Comparison of ENCODE assay signal across 8 cellular contexts in the genomic region with DNA sequence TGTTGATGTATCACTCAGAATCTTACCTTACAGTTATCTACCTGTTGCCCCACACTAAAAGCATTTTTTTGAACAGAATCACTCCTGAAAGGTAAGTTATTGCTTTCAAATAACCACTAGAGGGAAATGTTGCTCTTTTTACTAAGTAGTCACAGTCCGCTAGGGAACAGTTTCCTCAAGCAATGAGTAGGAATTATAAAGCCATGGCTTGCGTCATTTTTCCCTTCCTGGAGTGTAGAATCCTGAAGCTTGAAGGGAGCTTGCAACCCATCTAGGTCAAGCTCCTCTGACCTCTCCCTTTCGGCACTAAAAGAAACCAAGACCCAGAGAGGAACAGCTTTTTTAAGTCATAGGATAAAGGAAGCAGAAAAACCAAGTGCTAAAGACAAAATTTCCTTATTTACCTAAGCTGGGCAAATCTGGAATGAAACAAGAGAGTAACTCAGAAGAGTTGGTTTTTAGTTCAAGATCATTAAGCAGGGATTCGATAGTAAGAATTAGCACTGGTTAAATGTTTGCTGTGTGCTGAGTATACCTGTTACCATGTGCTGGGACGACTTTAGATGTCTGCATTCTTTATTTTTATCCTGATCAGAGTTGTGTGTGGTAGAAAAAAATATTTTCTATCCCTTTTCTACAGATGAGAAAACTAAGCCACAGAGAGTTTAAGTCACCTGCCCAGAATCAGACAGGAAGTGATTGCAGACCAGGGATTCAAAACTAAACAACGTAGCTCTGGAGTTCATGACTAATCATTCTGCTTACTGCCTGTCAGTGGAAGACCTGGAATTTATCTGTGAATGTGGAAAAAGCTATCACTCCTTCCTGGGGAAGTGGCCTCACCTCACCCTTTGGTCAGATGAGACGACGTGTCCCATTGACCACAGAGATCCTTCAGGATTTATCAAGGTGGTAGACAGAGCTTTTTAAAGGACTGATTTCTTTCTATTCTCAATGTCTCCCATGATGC.
A peak's percentile ranks its signal among the peaks of the same experiment; 100 is the strongest.
DNase-seq lines count a peak whose midpoint lies in the region; ATAC-seq and TF ChIP-seq lines count a peak whose summit lies in the region.

No MANE protein-coding gene starts in this region.

- no peak for TF ChIP-seq POLR2A in heart left ventricle (IDR thresholded peaks at IDR 0.05)

- H3K27me3 Mint-ChIP-seq in activated naive CD4-positive, alpha-beta T cell treated with anti-CD3 and anti-CD28 coated beads for 36 hours (ENCODE audit: low read depth) = peaks cover 10% of the 10 kb centered on the region

- intact Hi-C loops in heart left ventricle (cut with DNase I) = loop anchor here (1.0 to 10.0 kb wide), 4 partner anchors 118 to 697 kb away; no protein-coding TSS in a partner anchor
- intact Hi-C loops in activated naive CD4-positive, alpha-beta T cell treated with anti-CD3 and anti-CD28 coated beads for 36 hours (cut with micrococcal nuclease) = loop anchor here (1.0 to 5.0 kb wide), 4 partner anchors 125 to 802 kb away; no protein-coding TSS in a partner anchor

- no peak overlapping the region for H3K4me3 ChIP-seq in heart left ventricle
- no peak overlapping the region for H3K4me3 ChIP-seq in retinal pigment epithelial cell (ENCODE audit: low read length)

- no peaks in the 10 kb centered on the region for H3K9me3 Mint-ChIP-seq in stimulated activated effector memory CD8-positive, alpha-beta T cell treated with anti-CD3 and anti-CD28 coated beads, Interleukin-12 subunit alpha, Interleukin-12 subunit beta, amount 100 ng/mL, for 72 hours
- no peaks in the 10 kb centered on the region for H3K9me3 Mint-ChIP-seq in activated naive CD4-positive, alpha-beta T cell treated with anti-CD3 and anti-CD28 coated beads for 36 hours

- 29 to 37% (median 34%) methylated on average over 8 of the region's 8 CpGs for WGBS in heart left ventricle, 4 donors

- peak in 3 of 4 donors; percentile 62 to 85 (median 82) for ATAC-seq in heart left ventricle
- no peak for ATAC-seq in stimulated activated effector memory CD8-positive, alpha-beta T cell treated with anti-CD3 and anti-CD28 coated beads, Interleukin-12 subunit alpha, Interleukin-12 subunit beta, amount 100 ng/mL, for 72 hours

- no peak for TF ChIP-seq CTCF in GM20000 (IDR thresholded peaks at IDR 0.05; ENCODE audit: extremely low read depth, missing control alignments)
- peak; percentile 42 to 74 (median 57) for TF ChIP-seq CTCF in heart left ventricle (IDR thresholded peaks at IDR 0.05)
- peak; percentile 65 for TF ChIP-seq CTCF in retinal pigment epithelial cell (conservative IDR thresholded peaks at IDR 0.05; ENCODE audit: low read depth, low read length)

- H3K4me3 Mint-ChIP-seq in stimulated activated effector memory CD8-positive, alpha-beta T cell treated with anti-CD3 and anti-CD28 coated beads, Interleukin-12 subunit alpha, Interleukin-12 subunit beta, amount 100 ng/mL, for 72 hours = no peak overlapping the region
- H3K4me3 Mint-ChIP-seq in activated naive CD4-positive, alpha-beta T cell treated with anti-CD3 and anti-CD28 coated beads for 36 hours = no peak overlapping the region

- H3K27ac Mint-ChIP-seq in stimulated activated effector memory CD8-positive, alpha-beta T cell treated with anti-CD3 and anti-CD28 coated beads, Interleukin-12 subunit alpha, Interleukin-12 subunit beta, amount 100 ng/mL, for 72 hours = no peak overlapping the region
- H3K27ac Mint-ChIP-seq in activated naive CD4-positive, alpha-beta T cell treated with anti-CD3 and anti-CD28 coated beads for 36 hours = no peak overlapping the region

- CTCF ChIA-PET in activated naive CD4-positive, alpha-beta T cell treated with anti-CD3 and anti-CD28 coated beads for 36 hours (lab: Charles Lee) = interaction anchor here (1.0 to 1.7 kb wide), 4 partner anchors 8 to 696 kb away, joined by 3 to 7 read pairs (median 4); partner anchors contain the start of gene NKX3-2

- no peaks in the 10 kb centered on the region for H3K4me1 Mint-ChIP-seq in stimulated activated effector memory CD8-positive, alpha-beta T cell treated with anti-CD3 and anti-CD28 coated beads, Interleukin-12 subunit alpha, Interleukin-12 subunit beta, amount 100 ng/mL, for 72 hours
- no peaks in the 10 kb centered on the region for H3K4me1 Mint-ChIP-seq in activated naive CD4-positive, alpha-beta T cell treated with anti-CD3 and anti-CD28 coated beads for 36 hours (ENCODE audit: low read depth)

- no peaks in the 10 kb centered on the region for H3K36me3 Mint-ChIP-seq in stimulated activated effector memory CD8-positive, alpha-beta T cell treated with anti-CD3 and anti-CD28 coated beads, Interleukin-12 subunit alpha, Interleukin-12 subunit beta, amount 100 ng/mL, for 72 hours
- H3K36me3 Mint-ChIP-seq in activated naive CD4-positive, alpha-beta T cell treated with anti-CD3 and anti-CD28 coated beads for 36 hours (ENCODE audit: low read depth) = no peaks in the 10 kb centered on the region

- DNase-seq in AG20443 (ENCODE audit: low spot score) (peak; percentile 56), GM20000 (ENCODE audit: low spot score) (peak; percentile 24), NCI-H146 (lab: John Stamatoyannopoulos, UW) (peak; percentile 78), UCSD-AML1 (lab: John Stamatoyannopoulos, UW; ENCODE audit: unreplicated experiment) (peak; percentile 7), heart left ventricle (peak in 1 of 5 donors; percentile 7), retinal pigment epithelial cell (ENCODE audit: low read depth) (peak; percentile 31)
- no peak for DNase-seq in stimulated activated effector memory CD8-positive, alpha-beta T cell treated with anti-CD3 and anti-CD28 coated beads, Interleukin-12 subunit alpha, Interleukin-12 subunit beta, amount 100 ng/mL, for 72 hours (ENCODE audit: low spot score in 2 of 2)
- DNase-seq in activated naive CD4-positive, alpha-beta T cell treated with anti-CD3 and anti-CD28 coated beads for 36 hours = no peak

- peaks cover 0 to 43% (median 3%) of the 10 kb centered on the region in 9 donors for H3K27me3 ChIP-seq in heart left ventricle

- no peaks in the 10 kb centered on the region for H3K9me3 ChIP-seq in heart left ventricle

- no peak overlapping the region for H3K27ac ChIP-seq in heart left ventricle

- no peaks in the 10 kb centered on the region for H3K36me3 ChIP-seq in heart left ventricle

- H3K4me1 ChIP-seq in heart left ventricle = peaks cover 0 to 4% (median 0%) of the 10 kb centered on the region in 12 donors

Comparison
In these comparisons a context has a peak if more than half of its experiments do, and no peak if none do; other contexts are left out.
1. DNase-seq: peak in AG20443 (single experiment), GM20000 (single experiment), NCI-H146 (single experiment), UCSD-AML1 (single experiment) and retinal pigment epithelial cell (single experiment); none in stimulated activated effector memory CD8-positive, alpha-beta T cell treated with anti-CD3 and anti-CD28 coated beads, Interleukin-12 subunit alpha, Interleukin-12 subunit beta, amount 100 ng/mL, for 72 hours (0 of 2) and activated naive CD4-positive, alpha-beta T cell treated with anti-CD3 and anti-CD28 coated beads for 36 hours (single experiment).